In the genomic region with DNA sequence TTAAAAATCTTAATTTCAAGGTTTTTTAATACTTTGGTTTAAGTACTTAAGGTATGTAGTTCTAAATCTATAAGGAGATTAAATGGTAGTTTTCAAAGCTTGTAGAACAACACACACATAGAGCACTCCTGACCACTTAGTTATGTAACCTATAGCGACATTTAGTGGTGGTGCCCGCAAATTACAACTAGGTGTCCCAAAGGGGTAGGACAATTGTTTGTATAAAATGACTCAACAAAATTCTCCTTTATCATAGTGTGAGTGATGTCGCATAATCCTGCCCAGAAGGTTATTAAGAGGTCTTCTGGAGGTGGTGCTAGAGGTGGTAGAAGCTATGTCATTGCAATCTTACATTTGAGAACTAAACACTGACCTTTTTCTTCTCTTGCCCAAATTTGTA, we compare ENCODE assay signal across 8 cellular contexts.
A peak's percentile ranks its signal among the peaks of the same experiment; 100 is the strongest.
DNase-seq lines count a peak whose midpoint lies in the region; ATAC-seq and TF ChIP-seq lines count a peak whose summit lies in the region.

No MANE protein-coding gene starts in this region.

- no peak overlapping the region for H3K4me3 ChIP-seq in effector memory CD4-positive, alpha-beta T cell (ENCODE audit: insufficient read depth, low read depth, low read length, poor library complexity, severe bottlenecking)

- H3K36me3 Mint-ChIP-seq in CD14-positive monocyte, result no peaks in the 10 kb centered on the region

- H3K36me3 ChIP-seq in effector memory CD4-positive, alpha-beta T cell (ENCODE audit: control insufficient read depth, insufficient read depth, low read length), result no peaks in the 10 kb centered on the region

- H3K27ac ChIP-seq in effector memory CD4-positive, alpha-beta T cell (ENCODE audit: insufficient read depth, low read length, poor library complexity, severe bottlenecking), result no peak overlapping the region

- peaks cover 0 to 4% (median 2%) of the 10 kb centered on the region in 3 donors for H3K27me3 Mint-ChIP-seq in CD14-positive monocyte (ENCODE audit: low read depth in 3 of 3)

- no peaks in the 10 kb centered on the region for H3K4me1 Mint-ChIP-seq in CD14-positive monocyte

- H3K4me3 Mint-ChIP-seq in CD14-positive monocyte, result no peak overlapping the region

- no peaks in the 10 kb centered on the region for H3K9me3 ChIP-seq in effector memory CD4-positive, alpha-beta T cell (ENCODE audit: control insufficient read depth, low read length)

- intact Hi-C loops in CD14-positive monocyte (cut with micrococcal nuclease), result loop anchor here (2.0 to 5.0 kb wide), 4 partner anchors 377 to 442 kb away; no protein-coding TSS in a partner anchor

- no peaks in the 10 kb centered on the region for H3K4me1 ChIP-seq in effector memory CD4-positive, alpha-beta T cell (ENCODE audit: control insufficient read depth, insufficient read depth, low read length, poor library complexity, severe bottlenecking)

- no peaks in the 10 kb centered on the region for H3K9me3 Mint-ChIP-seq in CD14-positive monocyte

- H3K27me3 ChIP-seq in effector memory CD4-positive, alpha-beta T cell (replicated peaks; ENCODE audit: control insufficient read depth, insufficient read depth, low read length, poor library complexity, severe bottlenecking), result no peaks in the 10 kb centered on the region

- H3K27ac Mint-ChIP-seq in CD14-positive monocyte, result no peak overlapping the region

- DNase-seq in CD14-positive monocyte (ENCODE audit: low spot score) (peak; percentile 79), NCI-H524 treated with DMSO at 0.1 percent for 48 hours (lab: John Stamatoyannopoulos, UW) (peak; percentile 7), lung microvascular endothelial cell (ENCODE audit: low read depth in 2 of 2) (peak; percentile 70 to 83)
- DNase-seq in activated CD4-positive, alpha-beta T cell treated with anti-CD3 and anti-CD28 coated beads, Interleukin-2, amount 50 U/mL, for 4 hours, result peak; percentile 61 to 62
- peak; percentile 24 to 41 (median 35) for DNase-seq in effector memory CD4-positive, alpha-beta T cell
- DNase-seq in stimulated activated CD8-positive, alpha-beta memory T cell treated with anti-CD3 and anti-CD28 coated beads, Interleukin-15, amount 100 ng/mL, for 24 hours (ENCODE audit: low read depth), result peak; percentile 26

- peak; percentile 73 for TF ChIP-seq CTCF in CD14-positive monocyte (IDR thresholded peaks at IDR 0.05)

- ATAC-seq in GM19328 (IDR thresholded peaks at IDR 0.05; ENCODE audit: unreplicated experiment) (peak; percentile 87), HG03558 (IDR thresholded peaks at IDR 0.05; ENCODE audit: extremely low read depth, unreplicated experiment) (peak; percentile 59)

Comparison
In these comparisons a context has a peak if more than half of its experiments do, and no peak if none do; other contexts are left out.
1. DNase-seq: peak in every context shown above with its lines; median percentile 79 in CD14-positive monocyte; 76 in lung microvascular endothelial cell; 62 in activated CD4-positive, alpha-beta T cell treated with anti-CD3 and anti-CD28 coated beads, Interleukin-2, amount 50 U/mL, for 4 hours; 35 in effector memory CD4-positive, alpha-beta T cell; 26 in stimulated activated CD8-positive, alpha-beta memory T cell treated with anti-CD3 and anti-CD28 coated beads, Interleukin-15, amount 100 ng/mL, for 24 hours; 7 in NCI-H524 treated with DMSO at 0.1 percent for 48 hours.